In the genomic region with DNA sequence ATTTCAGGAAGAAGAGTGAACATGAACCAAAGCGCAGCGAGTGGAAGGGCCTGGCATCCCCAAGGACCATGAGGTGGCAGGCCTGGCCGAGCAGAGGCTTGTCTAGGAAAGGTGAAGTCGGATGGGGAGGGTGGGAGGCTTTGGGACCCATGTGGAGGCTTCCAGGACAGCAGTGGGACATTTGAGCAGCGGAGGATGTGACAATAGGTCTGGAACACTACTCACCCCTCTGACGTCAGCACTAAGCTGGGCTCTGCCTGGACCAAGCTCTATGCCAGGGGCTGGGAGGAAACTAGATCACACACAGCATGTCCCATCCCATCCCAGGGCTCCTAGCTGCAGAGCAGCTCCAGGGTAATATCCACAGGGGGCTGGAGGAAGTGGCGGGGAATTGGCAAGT, we compare ENCODE assay signal across 20 cellular contexts.
"Had no signal": no experiment of that assay in that cellular context is flagged by ENCODE, and none has a peak within 500 bp of the region (broad histone marks: within the 10 kb centered on the region; RNA-seq: fewer than 3 reads in every experiment).

No MANE protein-coding gene starts in this region.

- H3K36me3 Mint-ChIP-seq: naive thymus-derived CD8-positive, alpha-beta T cell had no signal

- H3K27me3 ChIP-seq: esophagus squamous epithelium, gastroesophageal sphincter, pancreas, sigmoid colon, tibial artery, upper lobe of right lung, vagina had no signal

- H3K36me3 ChIP-seq: gastroesophageal sphincter, pancreas, sigmoid colon, upper lobe of right lung, vagina had no signal

- H3K4me3 Mint-ChIP-seq: naive thymus-derived CD8-positive, alpha-beta T cell; neural crest cell had no signal

- DNase-seq: dermis blood vessel endothelial cell; esophagus squamous epithelium; foreskin fibroblast; glutamatergic neuron; islet precursor cell; mammary epithelial cell; mucosa of descending colon; naive thymus-derived CD8-positive, alpha-beta T cell; occipital lobe; pancreas; sigmoid colon; stimulated activated CD4-positive, alpha-beta T cell treated with anti-CD3 and anti-CD28 coated beads, Interleukin-2, amount 100 ng/mL, for 24 hours; stimulated activated naive CD8-positive, alpha-beta T cell treated with anti-CD3 and anti-CD28 coated beads, Interleukin-15, Interleukin-2, amounts not matched to agents 100 U/mL and 50 U/mL, for 24 hours; tibial artery; upper lobe of right lung had no signal

- H3K4me1 ChIP-seq: esophagus squamous epithelium, gastroesophageal sphincter, pancreas, sigmoid colon, tibial artery, upper lobe of right lung, vagina had no signal

- H3K9me3 ChIP-seq: esophagus squamous epithelium, gastroesophageal sphincter, mucosa of descending colon, pancreas, sigmoid colon, tibial artery, upper lobe of right lung, vagina had no signal

- H3K4me3 ChIP-seq: esophagus squamous epithelium, gastroesophageal sphincter, mucosa of descending colon, pancreas, sigmoid colon, skin epidermis, tibial artery, upper lobe of right lung, vagina had no signal

- H3K9me3 Mint-ChIP-seq: naive thymus-derived CD8-positive, alpha-beta T cell; neural crest cell had no signal

- H3K27ac Mint-ChIP-seq: progenitor cell of endocrine pancreas had no signal

- H3K4me1 Mint-ChIP-seq: neural crest cell had no signal

- H3K27ac ChIP-seq: esophagus squamous epithelium, gastroesophageal sphincter, pancreas, sigmoid colon, skin epidermis, tibial artery, upper lobe of right lung, vagina had no signal
